Comparison of ENCODE assay signal across 13 cellular contexts in the genomic region with DNA sequence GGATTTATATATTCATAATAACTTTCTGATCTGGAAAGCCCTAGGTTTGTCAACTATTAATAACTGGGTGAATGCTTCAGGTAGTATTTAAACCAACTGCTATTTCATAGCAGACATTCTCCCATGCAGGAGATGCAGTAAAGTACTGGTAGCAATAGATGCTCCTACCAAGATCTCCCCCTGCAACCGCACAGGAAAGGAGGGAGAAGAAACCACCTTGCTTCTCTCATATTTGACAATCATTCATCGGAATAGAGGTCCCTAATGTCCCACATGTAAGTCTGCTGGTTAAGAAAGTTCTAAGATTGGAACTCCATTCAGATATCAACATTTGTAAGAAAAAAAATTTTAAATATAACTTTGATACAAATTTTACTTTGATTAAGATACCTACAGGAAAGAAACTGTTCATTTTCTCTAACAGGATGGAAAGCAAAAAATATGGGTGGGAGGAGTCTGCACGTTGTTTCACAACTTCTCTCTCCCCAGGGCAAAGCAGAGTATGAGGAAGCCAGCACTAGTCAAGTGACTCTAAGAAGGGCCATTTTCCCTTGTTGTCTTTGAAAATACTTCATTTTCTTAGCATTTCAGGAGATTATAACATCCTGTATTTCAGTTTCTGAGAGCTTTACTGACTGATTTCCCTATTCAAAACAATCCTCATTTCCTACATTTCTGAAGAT. TPM values are rescaled to one million over a fixed set of nuclear protein-coding genes. Genes with fewer than 3 reads are reported as not detected.
DNase-seq lines count a peak whose midpoint lies in the region; ATAC-seq, FAIRE-seq and TF ChIP-seq lines count a peak whose summit lies in the region.
"Had no signal": no experiment of that assay in that cellular context is flagged by ENCODE, and none has a peak within 500 bp of the region (broad histone marks: within the 10 kb centered on the region; RNA-seq: fewer than 3 reads in every experiment).

A gene (plus strand): TSS at position 498 of the 683 bp plus-strand sequence. CDS start 5,359 bp downstream, outside the sequence.

- H3K27ac ChIP-seq in duodenal mucosa (ENCODE audit: low read depth, low read length) (no peak within 1 kb of the TSS), transverse colon (peak within 1 kb of the TSS in 3 of 4 donors; percentile 2 to 47 (median 41))
- H3K27ac ChIP-seq: epithelial cell of prostate had no signal

- TF ChIP-seq CTCF in transverse colon (IDR thresholded peaks at IDR 0.05), result no peak

- H3K9ac ChIP-seq in duodenal mucosa (ENCODE audit: low read depth in 1 of 2, low read length in 2 of 2), result peak within 1 kb of the TSS in 1 of 2 donors; percentile 43

- ATAC-seq in HG03097 (IDR thresholded peaks at IDR 0.05; ENCODE audit: low FRiP score, unreplicated experiment) (no peak), GM18907 (IDR thresholded peaks at IDR 0.05; ENCODE audit: unreplicated experiment) (no peak)

- in situ Hi-C loops in transverse colon (cut with MboI; ENCODE audit: low pct_ligation_motif_present in 1 of 4, low pct_unique_long_range_greater_than_20kb in 1 of 4, low sequenced_read_pairs in 3 of 4), result no loop called here

- H3K4me1 ChIP-seq in duodenal mucosa (ENCODE audit: control insufficient read depth in 1 of 2, insufficient read depth in 2 of 2, low read length in 2 of 2), result no peaks in the 10 kb centered on the region
- H3K4me1 ChIP-seq in transverse colon, result no peaks in the 10 kb centered on the region
- H3K4me1 ChIP-seq: BE2C had no signal

- no peak for FAIRE-seq in GM12892 (lab: Jason Lieb, UNC)

- H3K27me3 ChIP-seq in duodenal mucosa (ENCODE audit: control insufficient read depth in 1 of 2, insufficient read depth in 2 of 2, low read length in 2 of 2) (no peaks in the 10 kb centered on the region), transverse colon (no peaks in the 10 kb centered on the region)
- H3K27me3 ChIP-seq: BE2C had no signal

- intact Hi-C loops in transverse colon (cut with DNase I; ENCODE audit: low total_unique reads), result no loop called here

- H3K9me3 ChIP-seq in duodenal mucosa (ENCODE audit: control insufficient read depth in 1 of 2, low read length in 2 of 2), result no peaks in the 10 kb centered on the region
- peaks cover 0 to 4% of the 10 kb centered on the region in 2 donors for H3K9me3 ChIP-seq in transverse colon
- H3K9me3 ChIP-seq: BE2C had no signal

- peak; percentile 34 for DNase-seq in activated gamma-delta T cell treated with Interleukin-2 at 50 U/mL for 16 hours
- no peak for DNase-seq in activated gamma-delta T cell (lab: John Stamatoyannopoulos, UW)
- peak; percentile 10 for DNase-seq in T follicular helper cell (ENCODE audit: low read depth)
- no peak for DNase-seq in transverse colon
- DNase-seq in GM12892 (ENCODE audit: insufficient read length), result no peak
- DNase-seq: BE2C, NCI-H2029, Right ventricle myocardium superior had no signal

- TF ChIP-seq POLR2A in transverse colon (IDR thresholded peaks at IDR 0.05), result peak; percentile 9
- no peak for TF ChIP-seq POLR2A in GM12892 (IDR thresholded peaks at IDR 0.05; ENCODE audit: low read depth, low read length)

- no peak for TF ChIP-seq EP300 in transverse colon (IDR thresholded peaks at IDR 0.05; ENCODE audit: low read depth)

- WGBS in transverse colon (ENCODE audit: low coverage in 1 of 2), 2 donors, result 66 to 67% methylated on average over 3 of the region's 3 CpGs

- no peaks in the 10 kb centered on the region for H3K36me3 ChIP-seq in duodenal mucosa (ENCODE audit: control insufficient read depth in 1 of 2, insufficient read depth in 2 of 2, low read length in 2 of 2)
- no peaks in the 10 kb centered on the region for H3K36me3 ChIP-seq in transverse colon
- H3K36me3 ChIP-seq: BE2C had no signal

- H3K4me3 ChIP-seq in duodenal mucosa (ENCODE audit: low read depth in 1 of 2, low read length in 2 of 2), result peak within 1 kb of the TSS; percentile 17 to 33
- peak within 1 kb of the TSS in 2 of 4 donors; percentile 15 to 23 for H3K4me3 ChIP-seq in transverse colon

RNA-seq across cellular contexts. Expression of the gene that starts here (rescaled TPM):
- 1 to 10 TPM in 2 of 4 donors, under 1 TPM in 1, not detected in 1; 0.68 to 4.4 (median 1.5) TPM for total RNA-seq in transverse colon
- 1.2 TPM for polyA plus RNA-seq in GM12892 (2012; ENCODE audit: missing spikeins)
- total RNA-seq: kidney epithelial cell had no signal

Comparison
In these comparisons a context has a peak if more than half of its experiments do, and no peak if none do; other contexts are left out.
1. DNase-seq: peak in activated gamma-delta T cell treated with Interleukin-2 at 50 U/mL for 16 hours (single experiment) and T follicular helper cell (single experiment); none in activated gamma-delta T cell (single experiment), transverse colon (single experiment) and GM12892 (single experiment).